8 cellular contexts compared by ENCODE assay signal in genomic region chr13:114064516-114065140, GRCh38.
DNase-seq lines count a peak whose midpoint lies in the region; ATAC-seq and TF ChIP-seq lines count a peak whose summit lies in the region.

No MANE protein-coding gene starts in this region.

- 31 to 42% (median 38%) methylated on average over 16 to 17 of the region's 17 CpGs for WGBS in heart left ventricle, 4 donors

- POLR2A ChIA-PET in activated CD4-positive, alpha-beta T cell treated with anti-CD3 and anti-CD28 coated beads, Interleukin-2, amount 10 ng/mL, durations not matched to agents 7 days and 5 days (lab: Charles Lee): no interaction called here

- H3K4me3 ChIP-seq in heart left ventricle: peak overlapping the region in 11 of 12 donors; percentile 18 to 56 (median 42)
- H3K4me3 ChIP-seq in rectal smooth muscle tissue (ENCODE audit: low read length): peak overlapping the region; percentile 57

- no peaks in the 10 kb centered on the region for H3K9me3 Mint-ChIP-seq in activated CD4-positive, alpha-beta T cell treated with anti-CD3 and anti-CD28 coated beads, Interleukin-2, amount 10 ng/mL, durations not matched to agents 7 days and 5 days
- H3K9me3 Mint-ChIP-seq in activated T-helper 1 cell treated with anti-CD3 and anti-CD28 coated beads, Interleukin-12 subunit alpha, Interleukin-12 subunit beta, Interleukin-2, Interleukin-4 antibody, amounts not matched to agents 30 ng/mL and 10 ng/mL and 1 ng/mL, durations not matched to agents 14 hours and 24 hours and 36 hours: no peaks in the 10 kb centered on the region

- H3K9me3 ChIP-seq in heart left ventricle: no peaks in the 10 kb centered on the region

- no peaks in the 10 kb centered on the region for H3K27me3 Mint-ChIP-seq in activated CD4-positive, alpha-beta T cell treated with anti-CD3 and anti-CD28 coated beads, Interleukin-2, amount 10 ng/mL, durations not matched to agents 7 days and 5 days
- no peaks in the 10 kb centered on the region for H3K27me3 Mint-ChIP-seq in activated T-helper 1 cell treated with anti-CD3 and anti-CD28 coated beads, Interleukin-12 subunit alpha, Interleukin-12 subunit beta, Interleukin-2, Interleukin-4 antibody, amounts not matched to agents 30 ng/mL and 10 ng/mL and 1 ng/mL, durations not matched to agents 14 hours and 24 hours and 36 hours (ENCODE audit: insufficient read depth)

- no peak for DNase-seq in activated CD4-positive, alpha-beta T cell treated with anti-CD3 and anti-CD28 coated beads, Interleukin-2, amount 10 ng/mL, durations not matched to agents 7 days and 5 days
- no peak for DNase-seq in activated CD4-positive, alpha-beta T cell treated with anti-CD3 and anti-CD28 coated beads, Interleukin-2, amount 50 U/mL, for 48 hours
- DNase-seq in activated T-helper 1 cell treated with anti-CD3 and anti-CD28 coated beads, Interleukin-12 subunit alpha, Interleukin-12 subunit beta, Interleukin-2, Interleukin-4 antibody, amounts not matched to agents 30 ng/mL and 10 ng/mL and 1 ng/mL, durations not matched to agents 14 hours and 24 hours and 36 hours (ENCODE audit: low spot score): no peak
- DNase-seq in heart left ventricle: peak in 2 of 5 donors; percentile 36 to 64

- peaks cover 66% of the 10 kb centered on the region for H3K4me1 Mint-ChIP-seq in activated CD4-positive, alpha-beta T cell treated with anti-CD3 and anti-CD28 coated beads, Interleukin-2, amount 10 ng/mL, durations not matched to agents 7 days and 5 days
- peaks cover 51% of the 10 kb centered on the region for H3K4me1 Mint-ChIP-seq in activated T-helper 1 cell treated with anti-CD3 and anti-CD28 coated beads, Interleukin-12 subunit alpha, Interleukin-12 subunit beta, Interleukin-2, Interleukin-4 antibody, amounts not matched to agents 30 ng/mL and 10 ng/mL and 1 ng/mL, durations not matched to agents 14 hours and 24 hours and 36 hours (ENCODE audit: low read depth)

- no peak for TF ChIP-seq POLR2A in heart left ventricle (IDR thresholded peaks at IDR 0.05)

- no peak for TF ChIP-seq CTCF in heart left ventricle (IDR thresholded peaks at IDR 0.05)

- CTCF ChIA-PET in activated CD4-positive, alpha-beta T cell treated with anti-CD3 and anti-CD28 coated beads, Interleukin-2, amount 10 ng/mL, durations not matched to agents 7 days and 5 days (lab: Charles Lee): interaction anchor here (0.6 to 1.6 kb wide), 6 partner anchors 9 to 160 kb away, joined by 3 to 5 read pairs (median 4); no protein-coding TSS in a partner anchor

- peak overlapping the region; percentile 68 for H3K27ac Mint-ChIP-seq in activated CD4-positive, alpha-beta T cell treated with anti-CD3 and anti-CD28 coated beads, Interleukin-2, amount 10 ng/mL, durations not matched to agents 7 days and 5 days
- H3K27ac Mint-ChIP-seq in activated T-helper 1 cell treated with anti-CD3 and anti-CD28 coated beads, Interleukin-12 subunit alpha, Interleukin-12 subunit beta, Interleukin-2, Interleukin-4 antibody, amounts not matched to agents 30 ng/mL and 10 ng/mL and 1 ng/mL, durations not matched to agents 14 hours and 24 hours and 36 hours: peak overlapping the region; percentile 91

- peaks cover 54% of the 10 kb centered on the region for H3K36me3 Mint-ChIP-seq in activated CD4-positive, alpha-beta T cell treated with anti-CD3 and anti-CD28 coated beads, Interleukin-2, amount 10 ng/mL, durations not matched to agents 7 days and 5 days (ENCODE audit: low read depth)
- H3K36me3 Mint-ChIP-seq in activated T-helper 1 cell treated with anti-CD3 and anti-CD28 coated beads, Interleukin-12 subunit alpha, Interleukin-12 subunit beta, Interleukin-2, Interleukin-4 antibody, amounts not matched to agents 30 ng/mL and 10 ng/mL and 1 ng/mL, durations not matched to agents 14 hours and 24 hours and 36 hours (ENCODE audit: low read depth): peaks cover 16% of the 10 kb centered on the region

- H3K36me3 ChIP-seq in heart left ventricle: no peaks in the 10 kb centered on the region
- H3K36me3 ChIP-seq in rectal smooth muscle tissue (ENCODE audit: control insufficient read depth, insufficient read depth, low read length): no peaks in the 10 kb centered on the region

- peak overlapping the region; percentile 69 for H3K4me3 Mint-ChIP-seq in activated CD4-positive, alpha-beta T cell treated with anti-CD3 and anti-CD28 coated beads, Interleukin-2, amount 10 ng/mL, durations not matched to agents 7 days and 5 days
- peak overlapping the region; percentile 72 for H3K4me3 Mint-ChIP-seq in activated T-helper 1 cell treated with anti-CD3 and anti-CD28 coated beads, Interleukin-12 subunit alpha, Interleukin-12 subunit beta, Interleukin-2, Interleukin-4 antibody, amounts not matched to agents 30 ng/mL and 10 ng/mL and 1 ng/mL, durations not matched to agents 14 hours and 24 hours and 36 hours

- H3K9ac ChIP-seq in rectal smooth muscle tissue (ENCODE audit: low read length): peak overlapping the region; percentile 14

- intact Hi-C loops in activated T-helper 1 cell treated with anti-CD3 and anti-CD28 coated beads, Interleukin-12 subunit alpha, Interleukin-12 subunit beta, Interleukin-2, Interleukin-4 antibody, amounts not matched to agents 30 ng/mL and 10 ng/mL and 1 ng/mL, durations not matched to agents 14 hours and 24 hours and 36 hours (cut with micrococcal nuclease): loop anchor here (1.0 kb wide), 1 partner anchor 84 kb away; no protein-coding TSS in a partner anchor
- intact Hi-C loops in heart left ventricle (cut with DNase I): loop anchor here in 6 of 10 donors (2.0 to 10.0 kb wide), 5 partner anchors 34 to 70 kb away; partner anchors contain the start of gene RASA3 (in 3 of the 6)

- peaks cover 0 to 79% (median 52%) of the 10 kb centered on the region in 12 donors for H3K4me1 ChIP-seq in heart left ventricle
- H3K4me1 ChIP-seq in rectal smooth muscle tissue (ENCODE audit: control insufficient read depth, insufficient read depth, low read length): peaks cover 30% of the 10 kb centered on the region

- H3K27me3 ChIP-seq in heart left ventricle (no peaks in the 10 kb centered on the region), rectal smooth muscle tissue (ENCODE audit: control insufficient read depth, insufficient read depth, low read length) (no peaks in the 10 kb centered on the region)

- H3K27ac ChIP-seq in heart left ventricle (peak overlapping the region; percentile 76 to 99 (median 88)), rectal smooth muscle tissue (ENCODE audit: low read depth, low read length) (peak overlapping the region; percentile 99)

- ATAC-seq in heart left ventricle (peak in 2 of 4 donors; percentile 1 to 12), GM18511 (IDR thresholded peaks at IDR 0.05; ENCODE audit: unreplicated experiment) (no peak), HG03342 (IDR thresholded peaks at IDR 0.05; ENCODE audit: unreplicated experiment) (no peak), GM21447 (IDR thresholded peaks at IDR 0.05; ENCODE audit: unreplicated experiment) (no peak)
